Comparison of ENCODE assay signal across 18 cellular contexts in the genomic region with DNA sequence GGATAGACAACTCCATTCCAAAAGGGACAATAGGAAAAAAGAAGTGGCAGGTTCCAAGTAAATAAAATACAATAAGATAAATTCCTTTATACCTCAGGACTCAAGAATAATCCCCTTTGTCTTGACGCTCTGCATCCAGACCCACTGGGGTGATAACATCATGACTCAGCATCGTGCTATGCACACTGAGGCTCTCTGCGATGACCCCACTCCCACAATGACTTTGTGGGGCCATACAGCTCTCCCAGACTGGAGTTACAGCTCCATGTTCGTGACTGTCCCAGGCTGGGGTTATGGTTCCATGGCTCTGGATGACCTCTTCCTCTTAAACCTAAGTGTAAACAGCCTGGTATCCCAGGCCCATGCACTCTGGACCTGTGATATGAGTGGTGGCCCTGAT.
"Had no signal": no experiment of that assay in that cellular context is flagged by ENCODE, and none has a peak within 500 bp of the region (broad histone marks: within the 10 kb centered on the region; RNA-seq: fewer than 3 reads in every experiment).

No MANE protein-coding gene starts in this region.

- H2AFZ ChIP-seq: parathyroid adenoma had no signal

- ATAC-seq: body of pancreas; gastrocnemius medialis; heart left ventricle; natural killer cell treated with Interleukin-12 subunit alpha and Interleukin-12 subunit beta and Interleukin-15 and Interleukin-18, amount 100 ng/mL, for 72 hours; sciatic nerve; stimulated activated naive B cell treated with anti-CD40 and anti-IgM and Interleukin-4, amounts not matched to agents 10 μg/mL and 1 μg/mL and 100 μg/mL, for 72 hours had no signal

- H3K4me3 Mint-ChIP-seq: activated naive CD8-positive, alpha-beta T cell; mesothelial cell of epicardium; natural killer cell treated with Interleukin-12 subunit alpha and Interleukin-12 subunit beta and Interleukin-15 and Interleukin-18, amount 100 ng/mL, for 72 hours; stimulated activated naive B cell treated with anti-CD40 and anti-IgM and Interleukin-4, amounts not matched to agents 10 μg/mL and 1 μg/mL and 100 μg/mL, for 72 hours; T-helper 1 cell treated with Interleukin-12 subunit alpha and Interleukin-12 subunit beta and Interleukin-4 antibody, amounts not matched to agents 30 μg/mL and 1 μg/mL, for 36 hours had no signal

- H3K9ac ChIP-seq: parathyroid adenoma had no signal

- H3K27ac ChIP-seq: body of pancreas, colonic mucosa, gastrocnemius medialis, heart left ventricle, parathyroid adenoma, thyroid gland had no signal

- H3K4me2 ChIP-seq: smooth muscle cell had no signal

- DNase-seq: activated CD4-positive, alpha-beta T cell treated with anti-CD3 and anti-CD28 coated beads, Interleukin-2, amount 50 U/mL, for 1 hour; activated CD4-positive, CD25-positive, alpha-beta regulatory T cell treated with anti-CD3 and anti-CD28 coated beads, Interleukin-2, amount 50 U/mL, for 72 hours; activated CD8-positive, alpha-beta memory T cell treated with anti-CD3 and anti-CD28 coated beads for 24 hours; amniotic stem cell; body of pancreas; central memory CD4-positive, alpha-beta T cell; colonic mucosa; gastrocnemius medialis; heart left ventricle; stimulated activated naive B cell treated with anti-CD40 and anti-IgM and Interleukin-4, amounts not matched to agents 10 μg/mL and 1 μg/mL and 100 μg/mL, for 72 hours; thyroid gland had no signal

- H3K9me3 ChIP-seq: body of pancreas, colonic mucosa, gastrocnemius medialis, thyroid gland had no signal

- H3K27me3 ChIP-seq: body of pancreas, colonic mucosa, gastrocnemius medialis, heart left ventricle, thyroid gland had no signal

- H3K36me3 ChIP-seq: colonic mucosa, gastrocnemius medialis, heart left ventricle, thyroid gland had no signal

- H3K36me3 Mint-ChIP-seq: activated naive CD8-positive, alpha-beta T cell; mesothelial cell of epicardium; stimulated activated naive B cell treated with anti-CD40 and anti-IgM and Interleukin-4, amounts not matched to agents 10 μg/mL and 1 μg/mL and 100 μg/mL, for 72 hours had no signal

- H3K27me3 Mint-ChIP-seq: activated naive CD8-positive, alpha-beta T cell; natural killer cell treated with Interleukin-12 subunit alpha and Interleukin-12 subunit beta and Interleukin-15 and Interleukin-18, amount 100 ng/mL, for 72 hours; stimulated activated naive B cell treated with anti-CD40 and anti-IgM and Interleukin-4, amounts not matched to agents 10 μg/mL and 1 μg/mL and 100 μg/mL, for 72 hours had no signal

- H3K4me3 ChIP-seq: body of pancreas, colonic mucosa, gastrocnemius medialis, heart left ventricle, smooth muscle cell, thyroid gland had no signal

- H3K4me1 ChIP-seq: body of pancreas, colonic mucosa, gastrocnemius medialis, heart left ventricle, parathyroid adenoma, thyroid gland had no signal

- H3K4me1 Mint-ChIP-seq: mesothelial cell of epicardium; stimulated activated naive B cell treated with anti-CD40 and anti-IgM and Interleukin-4, amounts not matched to agents 10 μg/mL and 1 μg/mL and 100 μg/mL, for 72 hours had no signal

- H3K27ac Mint-ChIP-seq: activated naive CD8-positive, alpha-beta T cell; mesothelial cell of epicardium; natural killer cell treated with Interleukin-12 subunit alpha and Interleukin-12 subunit beta and Interleukin-15 and Interleukin-18, amount 100 ng/mL, for 72 hours; stimulated activated naive B cell treated with anti-CD40 and anti-IgM and Interleukin-4, amounts not matched to agents 10 μg/mL and 1 μg/mL and 100 μg/mL, for 72 hours; T-helper 1 cell treated with Interleukin-12 subunit alpha and Interleukin-12 subunit beta and Interleukin-4 antibody, amounts not matched to agents 30 μg/mL and 1 μg/mL, for 36 hours had no signal
